ENCODE assay signal across 30 cellular contexts in genomic region chr2:66421618-66422017, GRCh38. TPM values are rescaled to one million over a fixed set of nuclear protein-coding genes. Genes with fewer than 3 reads are reported as not detected.
"Had no signal": no experiment of that assay in that cellular context is flagged by ENCODE, and none has a peak within 500 bp of the region (broad histone marks: within the 10 kb centered on the region; RNA-seq: fewer than 3 reads in every experiment).

No MANE protein-coding gene starts in this region.

- H3K27ac ChIP-seq: ascending aorta had no signal

- H3K36me3 Mint-ChIP-seq: activated naive CD4-positive, alpha-beta T cell treated with anti-CD3 and anti-CD28 coated beads, Interleukin-2, amount 50 U/mL, for 24 hours; activated naive CD8-positive, alpha-beta T cell treated with anti-CD3 and anti-CD28 coated beads, Interleukin-2, amount 10 ng/mL, durations not matched to agents 7 days and 5 days; WTC11 had no signal

- ATAC-seq: activated CD4-positive, alpha-beta T cell treated with anti-CD3 and anti-CD28 coated beads for 36 hours; activated CD4-positive, CD25-positive, alpha-beta regulatory T cell treated with anti-CD3 and anti-CD28 coated beads, Interleukin-2, amount 50 U/mL, for 24 hours; activated CD8-positive, alpha-beta T cell treated with anti-CD3 and anti-CD28 coated beads, Interleukin-2, amount 10 ng/mL, durations not matched to agents 7 days and 5 days; WTC11 had no signal

- H3K4me1 Mint-ChIP-seq: activated CD4-positive, alpha-beta T cell treated with anti-CD3 and anti-CD28 coated beads for 36 hours; activated CD4-positive, alpha-beta T cell treated with anti-CD3 and anti-CD28 coated beads, Interleukin-2, amount 10 ng/mL, durations not matched to agents 7 days and 5 days; activated naive CD4-positive, alpha-beta T cell treated with anti-CD3 and anti-CD28 coated beads, Interleukin-2, amount 50 U/mL, for 24 hours; activated naive CD8-positive, alpha-beta T cell treated with anti-CD3 and anti-CD28 coated beads, Interleukin-2, amount 10 ng/mL, durations not matched to agents 7 days and 5 days had no signal

- H3K36me3 ChIP-seq: ascending aorta had no signal

- H3K9me3 Mint-ChIP-seq: activated CD4-positive, alpha-beta T cell treated with anti-CD3 and anti-CD28 coated beads, Interleukin-2, amount 10 ng/mL, durations not matched to agents 7 days and 5 days; activated naive CD8-positive, alpha-beta T cell treated with anti-CD3 and anti-CD28 coated beads, Interleukin-2, amount 10 ng/mL, durations not matched to agents 7 days and 5 days; activated T-cell treated with anti-CD3 and anti-CD28 coated beads, Interleukin-2, amount 50 U/mL, for 24 hours; activated T-helper 2 cell treated with anti-CD3 and anti-CD28 coated beads, Interferon-gamma antibody, Interleukin-2, Interleukin-4, amounts not matched to agents 10 μg/mL and 5 μg/mL and 100 μg/mL, durations not matched to agents 14 hours and 24 hours and 36 hours; T-helper 2 cell treated with Interferon-gamma antibody and Interleukin-4, amounts not matched to agents 5 μg/mL and 100 μg/mL, for 36 hours; WTC11 had no signal

- H3K4me3 Mint-ChIP-seq: activated CD4-positive, alpha-beta T cell treated with anti-CD3 and anti-CD28 coated beads for 36 hours; activated CD4-positive, alpha-beta T cell treated with anti-CD3 and anti-CD28 coated beads, Interleukin-2, amount 10 ng/mL, durations not matched to agents 7 days and 5 days; activated CD8-positive, alpha-beta T cell treated with anti-CD3 and anti-CD28 coated beads, Interleukin-2, amount 10 ng/mL, durations not matched to agents 7 days and 5 days; activated naive CD4-positive, alpha-beta T cell treated with anti-CD3 and anti-CD28 coated beads, Interleukin-2, amount 50 U/mL, for 24 hours; activated naive CD8-positive, alpha-beta T cell treated with anti-CD3 and anti-CD28 coated beads, Interleukin-2, amount 10 ng/mL, durations not matched to agents 7 days and 5 days; activated T-cell treated with anti-CD3 and anti-CD28 coated beads, Interleukin-2, amount 50 U/mL, for 24 hours; T-helper 2 cell treated with Interferon-gamma antibody and Interleukin-4, amounts not matched to agents 5 μg/mL and 100 μg/mL, for 36 hours; WTC11 had no signal

- H3K27me3 ChIP-seq: ascending aorta had no signal

- H3K9me3 ChIP-seq: ascending aorta had no signal

- DNase-seq: activated CD4-positive, alpha-beta T cell treated with anti-CD3 and anti-CD28 coated beads for 36 hours; activated CD4-positive, alpha-beta T cell treated with anti-CD3 and anti-CD28 coated beads, Interleukin-2, amount 10 ng/mL, durations not matched to agents 7 days and 5 days; activated CD4-positive, alpha-beta T cell treated with anti-CD3 and anti-CD28 coated beads, Interleukin-2, amount 50 U/mL, for 48 hours; activated CD8-positive, alpha-beta T cell treated with anti-CD3 and anti-CD28 coated beads, Interleukin-2, amount 10 ng/mL, durations not matched to agents 7 days and 5 days; activated gamma-delta T cell; activated naive CD4-positive, alpha-beta T cell treated with Interleukin-2 at 50 U/mL for 16 hours; activated naive CD8-positive, alpha-beta T cell treated with anti-CD3 and anti-CD28 coated beads, Interleukin-2, amount 10 ng/mL, durations not matched to agents 7 days and 5 days; activated T-cell treated with anti-CD3 and anti-CD28 coated beads, Interleukin-2, amount 50 U/mL, for 24 hours; amygdala; MM.1S; MV-4-11; NCI-H1092 treated with DMSO at 0.1 percent for 48 hours; NCI-H1417; NCI-H146; NCI-H187; NCI-H2029 treated with DMSO at 0.1 percent for 48 hours; NCI-H2107; NCI-H2171; NCI-H510A; NCI-H526; NCI-H748 treated with DMSO at 0.1 percent for 48 hours; NK-92 treated with Interleukin-12 subunit alpha and Interleukin-12 subunit beta, amount 100 ng/mL, for 24 hours; Right ventricle myocardium superior had no signal

- H3K4me3 ChIP-seq: ascending aorta had no signal

- H3K27ac Mint-ChIP-seq: activated CD4-positive, alpha-beta T cell treated with anti-CD3 and anti-CD28 coated beads for 36 hours; activated CD4-positive, alpha-beta T cell treated with anti-CD3 and anti-CD28 coated beads, Interleukin-2, amount 10 ng/mL, durations not matched to agents 7 days and 5 days; activated CD8-positive, alpha-beta T cell treated with anti-CD3 and anti-CD28 coated beads, Interleukin-2, amount 10 ng/mL, durations not matched to agents 7 days and 5 days; activated naive CD4-positive, alpha-beta T cell treated with anti-CD3 and anti-CD28 coated beads, Interleukin-2, amount 50 U/mL, for 24 hours; activated naive CD8-positive, alpha-beta T cell treated with anti-CD3 and anti-CD28 coated beads, Interleukin-2, amount 10 ng/mL, durations not matched to agents 7 days and 5 days; activated T-cell treated with anti-CD3 and anti-CD28 coated beads, Interleukin-2, amount 50 U/mL, for 24 hours; activated T-helper 2 cell treated with anti-CD3 and anti-CD28 coated beads, Interferon-gamma antibody, Interleukin-2, Interleukin-4, amounts not matched to agents 10 μg/mL and 5 μg/mL and 100 μg/mL, durations not matched to agents 14 hours and 24 hours and 36 hours; T-helper 2 cell treated with Interferon-gamma antibody and Interleukin-4, amounts not matched to agents 5 μg/mL and 100 μg/mL, for 36 hours; WTC11 had no signal

RNA-seq across cellular contexts. Expression of gene MEIS1, which starts 13.3 kb away (rescaled TPM):
- total RNA-seq: activated CD4-positive, alpha-beta T cell treated with anti-CD3 and anti-CD28 coated beads for 36 hours; activated CD4-positive, alpha-beta T cell treated with anti-CD3 and anti-CD28 coated beads, Interleukin-2, amount 10 ng/mL, durations not matched to agents 7 days and 5 days; activated CD8-positive, alpha-beta T cell treated with anti-CD3 and anti-CD28 coated beads, Interleukin-2, amount 10 ng/mL, durations not matched to agents 7 days and 5 days; activated naive CD8-positive, alpha-beta T cell treated with anti-CD3 and anti-CD28 coated beads, Interleukin-2, amount 10 ng/mL, durations not matched to agents 7 days and 5 days; activated T-helper 2 cell treated with anti-CD3 and anti-CD28 coated beads, Interferon-gamma antibody, Interleukin-2, Interleukin-4, amounts not matched to agents 10 μg/mL and 5 μg/mL and 100 μg/mL, durations not matched to agents 14 hours and 24 hours and 36 hours; T-helper 1 cell treated with Interleukin-12 subunit alpha and Interleukin-12 subunit beta and Interleukin-4 antibody, amounts not matched to agents 30 ng/mL and 1 ng/mL, for 36 hours had no signal
